In genomic region chr3:26099692-26100091, GRCh38 we compare ENCODE assay signal across 25 cellular contexts.
DNase-seq lines count a peak whose midpoint lies in the region; ATAC-seq, FAIRE-seq and TF ChIP-seq lines count a peak whose summit lies in the region.
"Had no signal": no experiment of that assay in that cellular context is flagged by ENCODE, and none has a peak within 500 bp of the region (broad histone marks: within the 10 kb centered on the region; RNA-seq: fewer than 3 reads in every experiment).

No MANE protein-coding gene starts in this region.

- no TSS peak for BruUV-seq in OCI-LY7 (replicated peaks; lab: Mats Ljungman, UMichigan)

- H3K27me3 ChIP-seq in bronchial epithelial cell (ENCODE audit: control insufficient read depth, insufficient read depth, low read length) (no peaks in the 10 kb centered on the region), right cardiac atrium (ENCODE audit: control insufficient read depth, insufficient read depth) (no peaks in the 10 kb centered on the region), psoas muscle (ENCODE audit: insufficient read depth in 3 of 3, low read length in 2 of 3) (no peaks in the 10 kb centered on the region)
- H3K27me3 ChIP-seq: SJCRH30, testis had no signal

- POLR2A ChIA-PET in OCI-LY7 (lab: Charles Lee): interaction anchor here (0.6 to 1.5 kb wide), 4 partner anchors 9 to 117 kb away, joined by 3 to 6 read pairs (median 3); no protein-coding TSS in a partner anchor

- H3K4me1 ChIP-seq in right cardiac atrium (ENCODE audit: control insufficient read depth, insufficient read depth, low read length) (peaks cover 2% of the 10 kb centered on the region), psoas muscle (peaks cover 39% of the 10 kb centered on the region), OCI-LY7 (ENCODE audit: insufficient read depth, low read length, poor library complexity, severe bottlenecking) (peaks cover 5% of the 10 kb centered on the region)
- H3K4me1 ChIP-seq: SJCRH30, testis had no signal

- DNase-seq in HT1080 (ENCODE audit: low read depth) (peak; percentile 2), bronchial epithelial cell (ENCODE audit: low read depth) (peak; percentile 57), right cardiac atrium (no peak), psoas muscle (no peak), OCI-LY7 (ENCODE audit: low spot score) (no peak), substantia nigra (lab: John Stamatoyannopoulos, UW) (no peak)
- no peak for DNase-seq in activated CD4-positive, alpha-beta T cell treated with anti-CD3 and anti-CD28 coated beads, Interleukin-2, amount 50 U/mL, for 48 hours
- DNase-seq: activated CD4-positive, alpha-beta T cell treated with anti-CD3 and anti-CD28 coated beads, Interleukin-2, amount 10 ng/mL, durations not matched to agents 7 days and 5 days; caudate nucleus; dermis blood vessel endothelial cell; foreskin fibroblast; NCI-H1417 treated with DMSO at 0.1 percent for 48 hours; NCI-H2171; NCI-H774; occipital lobe; retina; SJCRH30; stimulated activated CD4-positive, alpha-beta T cell treated with anti-CD3 and anti-CD28 coated beads, Interleukin-15, amount 100 ng/mL, for 24 hours; T-helper 2 cell; testis had no signal

- H2AFZ ChIP-seq in OCI-LY7 (ENCODE audit: low read length): no peak overlapping the region

- no peak overlapping the region for H3K4me2 ChIP-seq in OCI-LY7 (ENCODE audit: low read length)

- H3K27ac ChIP-seq in right cardiac atrium (ENCODE audit: low read length) (no peak overlapping the region), psoas muscle (peak overlapping the region; percentile 72), OCI-LY7 (ENCODE audit: low read depth, low read length, poor library complexity, severe bottlenecking) (no peak overlapping the region), substantia nigra (ENCODE audit: low read depth, low read length, poor library complexity, severe bottlenecking) (no peak overlapping the region)
- H3K27ac ChIP-seq: SJCRH30, testis, VCaP had no signal

- H3K9me2 ChIP-seq in OCI-LY7 (ENCODE audit: insufficient read depth, low read length): no peaks in the 10 kb centered on the region

- CTCF ChIA-PET in OCI-LY7 (lab: Charles Lee; ENCODE audit: unreplicated experiment): no interaction called here

- H4K20me1 ChIP-seq in OCI-LY7 (ENCODE audit: insufficient read depth, low read length): no peaks in the 10 kb centered on the region

- no peaks in the 10 kb centered on the region for H3K9me3 ChIP-seq in right cardiac atrium (ENCODE audit: control insufficient read depth, low read length)
- no peaks in the 10 kb centered on the region for H3K9me3 ChIP-seq in psoas muscle
- H3K9me3 ChIP-seq in OCI-LY7 (ENCODE audit: low read length): no peaks in the 10 kb centered on the region
- H3K9me3 ChIP-seq: SJCRH30, testis had no signal

- H3K4me3 ChIP-seq in bronchial epithelial cell (ENCODE audit: low read depth, low read length) (no peak overlapping the region), right cardiac atrium (ENCODE audit: low read length) (no peak overlapping the region), psoas muscle (no peak overlapping the region), OCI-LY7 (ENCODE audit: low read depth, low read length, poor library complexity, severe bottlenecking) (no peak overlapping the region)
- H3K4me3 ChIP-seq: SJCRH30, testis had no signal

- TF ChIP-seq CTCF in bronchial epithelial cell (IDR thresholded peaks at IDR 0.05; ENCODE audit: insufficient read depth, low read length, severe bottlenecking) (no peak), psoas muscle (IDR thresholded peaks at IDR 0.05) (no peak), OCI-LY7 (conservative IDR thresholded peaks at IDR 0.05; ENCODE audit: low read length) (no peak)

- H3K79me2 ChIP-seq in OCI-LY7 (ENCODE audit: insufficient read depth, low read depth, low read length): no peaks in the 10 kb centered on the region

- intact Hi-C loops in right cardiac atrium (cut with DNase I) (no loop called here), psoas muscle (cut with DNase I) (no loop called here), OCI-LY7 (cut with micrococcal nuclease; ENCODE audit: unreplicated experiment) (no loop called here)

- ATAC-seq in right cardiac atrium (peak; percentile 82 to 92), psoas muscle (peak; percentile 93 to 99 (median 99)), HG03442 (IDR thresholded peaks at IDR 0.05; ENCODE audit: unreplicated experiment) (no peak)
- ATAC-seq: HepG2 had no signal

- H3K36me3 ChIP-seq in bronchial epithelial cell (ENCODE audit: control insufficient read depth, insufficient read depth, low read length): no peaks in the 10 kb centered on the region
- no peaks in the 10 kb centered on the region for H3K36me3 ChIP-seq in psoas muscle (ENCODE audit: insufficient read depth in 1 of 2, low read depth in 1 of 2)
- H3K36me3 ChIP-seq in OCI-LY7 (ENCODE audit: insufficient read depth, low read length): no peaks in the 10 kb centered on the region
- H3K36me3 ChIP-seq: SJCRH30 had no signal

- no peak for FAIRE-seq in bronchial epithelial cell (lab: Jason Lieb, UNC)
- FAIRE-seq: endothelial cell of umbilical vein, G401.6, HepG2 had no signal

Comparison
In these comparisons a context has a peak if more than half of its experiments do, and no peak if none do; other contexts are left out.
1. DNase-seq: peak in HT1080 (single experiment) and bronchial epithelial cell (single experiment); none in right cardiac atrium (0 of 3), psoas muscle (0 of 2), activated CD4-positive, alpha-beta T cell treated with anti-CD3 and anti-CD28 coated beads, Interleukin-2, amount 50 U/mL, for 48 hours (0 of 2), OCI-LY7 (single experiment) and substantia nigra (0 of 49).